Comparison of ENCODE assay signal across 16 cellular contexts in the genomic region with DNA sequence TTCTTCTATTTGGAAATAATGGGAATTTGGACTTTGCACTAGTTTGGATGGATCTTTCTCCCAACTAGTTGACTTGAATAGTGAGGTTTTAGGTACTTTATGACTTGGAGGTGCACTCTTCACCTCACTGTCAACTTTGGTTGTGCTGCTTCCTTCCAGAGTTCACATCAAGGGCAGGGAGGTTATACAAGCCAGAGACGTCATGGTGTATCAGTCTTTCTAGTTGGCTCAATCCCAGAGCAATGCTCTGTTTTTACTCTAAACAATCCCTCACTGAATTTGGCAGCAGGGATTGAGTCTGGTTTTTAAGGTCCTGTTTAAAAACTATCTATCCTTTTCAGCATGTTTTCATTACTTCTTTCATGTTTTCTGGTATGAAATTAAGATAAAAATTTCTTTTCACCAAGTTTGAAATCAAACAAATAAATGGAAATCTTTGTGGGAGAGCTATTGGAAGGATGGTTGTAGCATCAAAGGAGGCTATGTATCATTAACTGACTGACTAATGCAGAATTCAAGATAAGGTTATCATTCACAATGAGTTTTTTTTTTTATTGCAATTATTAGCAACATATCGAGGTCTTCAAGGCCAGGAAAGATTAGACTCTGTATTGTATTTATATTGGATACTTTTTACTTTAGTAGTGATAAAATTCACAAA.
DNase-seq lines count a peak whose midpoint lies in the region; ATAC-seq, FAIRE-seq and TF ChIP-seq lines count a peak whose summit lies in the region.
"Had no signal": no experiment of that assay in that cellular context is flagged by ENCODE, and none has a peak within 500 bp of the region (broad histone marks: within the 10 kb centered on the region; RNA-seq: fewer than 3 reads in every experiment).

No MANE protein-coding gene starts in this region.

- H3K9me3 Mint-ChIP-seq in activated naive CD8-positive, alpha-beta T cell treated with anti-CD3 and anti-CD28 coated beads, Interleukin-2, amount 50 U/mL, for 24 hours = peaks cover 16% of the 10 kb centered on the region

- no peak overlapping the region for H3K4me3 Mint-ChIP-seq in activated naive CD8-positive, alpha-beta T cell treated with anti-CD3 and anti-CD28 coated beads, Interleukin-2, amount 50 U/mL, for 24 hours
- H3K4me3 Mint-ChIP-seq: activated T-cell treated with anti-CD3 and anti-CD28 coated beads, Interleukin-2, amount 50 U/mL, for 4 hours had no signal

- no peak overlapping the region for H3K27ac Mint-ChIP-seq in activated naive CD8-positive, alpha-beta T cell treated with anti-CD3 and anti-CD28 coated beads, Interleukin-2, amount 50 U/mL, for 24 hours

- TF ChIP-seq CTCF in fibroblast of mammary gland (conservative IDR thresholded peaks at IDR 0.05; ENCODE audit: control insufficient read depth, insufficient read depth, low read depth, low read length) = no peak

- no peak for ATAC-seq in activated naive CD8-positive, alpha-beta T cell treated with anti-CD3 and anti-CD28 coated beads, Interleukin-2, amount 50 U/mL, for 24 hours
- ATAC-seq: activated T-cell treated with anti-CD3 and anti-CD28 coated beads, Interleukin-2, amount 50 U/mL, for 4 hours had no signal

- H3K27ac ChIP-seq in muscle layer of colon (ENCODE audit: low read depth, low read length) = peak overlapping the region; percentile 28
- H3K27ac ChIP-seq: upper lobe of left lung had no signal

- no peaks in the 10 kb centered on the region for H3K9me3 ChIP-seq in muscle layer of colon (ENCODE audit: low read length)

- H3K4me1 Mint-ChIP-seq in activated naive CD8-positive, alpha-beta T cell treated with anti-CD3 and anti-CD28 coated beads, Interleukin-2, amount 50 U/mL, for 24 hours = no peaks in the 10 kb centered on the region

- peak; percentile 31 for DNase-seq in AG08395 (ENCODE audit: low spot score)
- no peak for DNase-seq in RCC 7860 (ENCODE audit: low spot score)
- DNase-seq in fibroblast of mammary gland (ENCODE audit: low read depth) = peak; percentile 91
- DNase-seq in NCI-H1092 treated with DMSO at 0.1 percent for 48 hours (lab: John Stamatoyannopoulos, UW) = no peak
- DNase-seq in activated naive CD8-positive, alpha-beta T cell treated with anti-CD3 and anti-CD28 coated beads, Interleukin-2, amount 50 U/mL, for 24 hours = no peak
- DNase-seq in T-helper 1 cell = no peak
- DNase-seq in NCI-H146 treated with DMSO at 0.1 percent for 48 hours (lab: John Stamatoyannopoulos, UW; ENCODE audit: unreplicated experiment) = no peak
- DNase-seq: activated T-cell treated with anti-CD3 and anti-CD28 coated beads, Interleukin-2, amount 50 U/mL, for 4 hours; DMS79; effector CD8-positive, alpha-beta T cell; head of caudate nucleus; NCI-H1092; NCI-H2227 treated with DMSO at 0.1 percent for 48 hours; upper lobe of left lung had no signal

- H3K36me3 ChIP-seq in muscle layer of colon (ENCODE audit: insufficient read depth, low read length) = no peaks in the 10 kb centered on the region
- H3K36me3 ChIP-seq: upper lobe of left lung had no signal

- no peaks in the 10 kb centered on the region for H3K27me3 ChIP-seq in muscle layer of colon (ENCODE audit: control insufficient read depth in 1 of 2, insufficient read depth in 2 of 2, low read length in 2 of 2)
- H3K27me3 ChIP-seq: upper lobe of left lung had no signal

- peaks cover 17% of the 10 kb centered on the region for H3K4me1 ChIP-seq in muscle layer of colon (ENCODE audit: insufficient read depth, low read length)

- H3K36me3 Mint-ChIP-seq in activated naive CD8-positive, alpha-beta T cell treated with anti-CD3 and anti-CD28 coated beads, Interleukin-2, amount 50 U/mL, for 24 hours (ENCODE audit: low read depth) = peaks cover 4% of the 10 kb centered on the region

- H3K4me3 ChIP-seq in fibroblast of mammary gland (ENCODE audit: control insufficient read depth, low read depth, low read length) (no peak overlapping the region), muscle layer of colon (ENCODE audit: low read depth in 1 of 2, low read length in 2 of 2) (no peak overlapping the region)
- H3K4me3 ChIP-seq: lung, upper lobe of left lung had no signal

- H3K27me3 Mint-ChIP-seq in activated naive CD8-positive, alpha-beta T cell treated with anti-CD3 and anti-CD28 coated beads, Interleukin-2, amount 50 U/mL, for 24 hours = no peaks in the 10 kb centered on the region

- peak; percentile 35 for FAIRE-seq in RCC 7860 (lab: Jason Lieb, UNC)

- no peak overlapping the region for H3K9ac ChIP-seq in muscle layer of colon (ENCODE audit: low read length)

Comparison
In these comparisons a context has a peak if more than half of its experiments do, and no peak if none do; other contexts are left out.
1. DNase-seq: peak in AG08395 (single experiment) and fibroblast of mammary gland (single experiment); none in RCC 7860 (single experiment), NCI-H1092 treated with DMSO at 0.1 percent for 48 hours (single experiment), activated naive CD8-positive, alpha-beta T cell treated with anti-CD3 and anti-CD28 coated beads, Interleukin-2, amount 50 U/mL, for 24 hours (single experiment), T-helper 1 cell (0 of 5) and NCI-H146 treated with DMSO at 0.1 percent for 48 hours (single experiment).